In genomic region chr22:42500836-42501179, GRCh38 we compare ENCODE assay signal across 8 cellular contexts. TPM values are rescaled to one million over a fixed set of nuclear protein-coding genes. Genes with fewer than 3 reads are reported as not detected.
DNase-seq lines count a peak whose midpoint lies in the region; ATAC-seq and TF ChIP-seq lines count a peak whose summit lies in the region.

No MANE protein-coding gene starts in this region.

- H3K9ac ChIP-seq in GM23248 (no peak overlapping the region), iPS-15b (ENCODE audit: low read depth, low read length) (no peak overlapping the region)

- POLR2A ChIA-PET in HEK293T (lab: Yijun Ruan, JAX): no interaction called here

- peaks cover 6% of the 10 kb centered on the region for H3K4me1 Mint-ChIP-seq in activated T-helper 17 cell treated with anti-CD3 and anti-CD28 coated beads, Interleukin-2, amount 50 U/mL, for 72 hours
- peaks cover 11 to 14% of the 10 kb centered on the region in 2 donors for H3K4me1 Mint-ChIP-seq in stimulated activated naive B cell treated with anti-CD40 and anti-IgM and Interleukin-4, amounts not matched to agents 10 μg/mL and 1 μg/mL and 100 μg/mL, for 72 hours
- H3K4me1 Mint-ChIP-seq in osteocyte (ENCODE audit: unreplicated experiment): no peaks in the 10 kb centered on the region

- H3K27ac Mint-ChIP-seq in activated T-helper 17 cell treated with anti-CD3 and anti-CD28 coated beads, Interleukin-2, amount 50 U/mL, for 72 hours: no peak overlapping the region
- no peak overlapping the region for H3K27ac Mint-ChIP-seq in stimulated activated naive B cell treated with anti-CD40 and anti-IgM and Interleukin-4, amounts not matched to agents 10 μg/mL and 1 μg/mL and 100 μg/mL, for 72 hours
- H3K27ac Mint-ChIP-seq in osteocyte (ENCODE audit: unreplicated experiment): no peak overlapping the region

- H3K27ac ChIP-seq in GM23248: no peak overlapping the region

- no peak for TF ChIP-seq CTCF in osteocyte (IDR thresholded peaks at IDR 0.05)

- WGBS in GM23248 (ENCODE audit: low coverage in 1 of 2, low lambda C conversion rate in 2 of 2, missing lambda C conversion rate in 2 of 2), 2 experiments: 16 to 29% methylated on average over 10 to 26 of the region's 26 CpGs

- no peaks in the 10 kb centered on the region for H3K36me3 Mint-ChIP-seq in activated T-helper 17 cell treated with anti-CD3 and anti-CD28 coated beads, Interleukin-2, amount 50 U/mL, for 72 hours (ENCODE audit: low read depth)
- H3K36me3 Mint-ChIP-seq in stimulated activated naive B cell treated with anti-CD40 and anti-IgM and Interleukin-4, amounts not matched to agents 10 μg/mL and 1 μg/mL and 100 μg/mL, for 72 hours: no peaks in the 10 kb centered on the region
- no peaks in the 10 kb centered on the region for H3K36me3 Mint-ChIP-seq in osteocyte (ENCODE audit: unreplicated experiment)

- no peak for ATAC-seq in activated T-helper 17 cell treated with anti-CD3 and anti-CD28 coated beads, Interleukin-2, amount 50 U/mL, for 72 hours (replicated peaks)
- ATAC-seq in stimulated activated naive B cell treated with anti-CD40 and anti-IgM and Interleukin-4, amounts not matched to agents 10 μg/mL and 1 μg/mL and 100 μg/mL, for 72 hours (replicated peaks): no peak

- H3K27me3 Mint-ChIP-seq in activated T-helper 17 cell treated with anti-CD3 and anti-CD28 coated beads, Interleukin-2, amount 50 U/mL, for 72 hours: no peaks in the 10 kb centered on the region
- no peaks in the 10 kb centered on the region for H3K27me3 Mint-ChIP-seq in stimulated activated naive B cell treated with anti-CD40 and anti-IgM and Interleukin-4, amounts not matched to agents 10 μg/mL and 1 μg/mL and 100 μg/mL, for 72 hours
- peaks cover 18% of the 10 kb centered on the region for H3K27me3 Mint-ChIP-seq in osteocyte (ENCODE audit: unreplicated experiment)

- H3K4me1 ChIP-seq in GM23248 (ENCODE audit: insufficient read depth) (no peaks in the 10 kb centered on the region), iPS-15b (ENCODE audit: control insufficient read depth, insufficient read depth, low read length) (no peaks in the 10 kb centered on the region)

- CTCF ChIA-PET in HEK293T (lab: Yijun Ruan, JAX): interaction anchor here (0.6 kb wide), 1 partner anchor 27 kb away, joined by 5 read pairs; no protein-coding TSS in a partner anchor

- H3K9me3 ChIP-seq in GM23248 (ENCODE audit: low read depth) (no peaks in the 10 kb centered on the region), iPS-15b (ENCODE audit: control insufficient read depth, insufficient read depth, low read length) (no peaks in the 10 kb centered on the region)

- peak overlapping the region; percentile 56 for H3K4me3 Mint-ChIP-seq in activated T-helper 17 cell treated with anti-CD3 and anti-CD28 coated beads, Interleukin-2, amount 50 U/mL, for 72 hours
- H3K4me3 Mint-ChIP-seq in stimulated activated naive B cell treated with anti-CD40 and anti-IgM and Interleukin-4, amounts not matched to agents 10 μg/mL and 1 μg/mL and 100 μg/mL, for 72 hours: peak overlapping the region; percentile 75 to 80
- H3K4me3 Mint-ChIP-seq in osteocyte (ENCODE audit: unreplicated experiment): no peak overlapping the region

- no peaks in the 10 kb centered on the region for H3K79me2 ChIP-seq in GM23248 (ENCODE audit: insufficient read depth)

- H3K9me2 ChIP-seq in GM23248 (ENCODE audit: insufficient read depth): no peaks in the 10 kb centered on the region

- H3F3A ChIP-seq in GM23248 (ENCODE audit: insufficient read depth): no peaks in the 10 kb centered on the region

- peak overlapping the region; percentile 42; the same call in 1 of the 2 replicates for H3K4me3 ChIP-seq in GM23248
- H3K4me3 ChIP-seq in iPS-15b (ENCODE audit: low read depth, low read length): peak overlapping the region; percentile 58

- peak overlapping the region; percentile 65 for H2AFZ ChIP-seq in GM23248

- H3K36me3 ChIP-seq in GM23248 (ENCODE audit: low read depth) (no peaks in the 10 kb centered on the region), iPS-15b (ENCODE audit: control insufficient read depth, insufficient read depth, low read length) (no peaks in the 10 kb centered on the region)

- in situ Hi-C loops in GM23248 (cut with MboI): no loop called here

- H3K9me3 Mint-ChIP-seq in activated T-helper 17 cell treated with anti-CD3 and anti-CD28 coated beads, Interleukin-2, amount 50 U/mL, for 72 hours: no peaks in the 10 kb centered on the region
- no peaks in the 10 kb centered on the region for H3K9me3 Mint-ChIP-seq in stimulated activated naive B cell treated with anti-CD40 and anti-IgM and Interleukin-4, amounts not matched to agents 10 μg/mL and 1 μg/mL and 100 μg/mL, for 72 hours
- no peaks in the 10 kb centered on the region for H3K9me3 Mint-ChIP-seq in osteocyte (ENCODE audit: unreplicated experiment)

- H3K4me2 ChIP-seq in GM23248 (ENCODE audit: unreplicated experiment): no peak overlapping the region

- DNase-seq in GM23248 (no peak), HEK293T (ENCODE audit: extremely low spot score) (no peak), osteocyte (ENCODE audit: extremely low spot score, unreplicated experiment) (no peak), middle frontal gyrus (ENCODE audit: extremely low spot score, low spot score) (no peak), NCI-H226 (no peak)
- DNase-seq in stimulated activated naive B cell treated with anti-CD40 and anti-IgM and Interleukin-4, amounts not matched to agents 10 μg/mL and 1 μg/mL and 100 μg/mL, for 72 hours: no peak

- H3K27me3 ChIP-seq in GM23248 (replicated peaks; ENCODE audit: insufficient read depth) (no peaks in the 10 kb centered on the region), iPS-15b (ENCODE audit: control insufficient read depth, insufficient read depth, low read length) (no peaks in the 10 kb centered on the region)

- no peaks in the 10 kb centered on the region for H4K20me1 ChIP-seq in GM23248 (ENCODE audit: insufficient read depth)

TF ChIP-seq in HEK293T, 16 proteins besides CTCF, POLR2A, EP300 and RAD21:
- TF ChIP-seq NFRKB (IDR thresholded peaks at IDR 0.05) (no peak), PKNOX1 (IDR thresholded peaks at IDR 0.05) (no peak), FOXM1 (IDR thresholded peaks at IDR 0.05; ENCODE audit: borderline replicate concordance) (no peak), FOXK2 (IDR thresholded peaks at IDR 0.05) (no peak), BHLHE40 (IDR thresholded peaks at IDR 0.05; ENCODE audit: borderline replicate concordance) (no peak), FOXA1 (IDR thresholded peaks at IDR 0.05) (no peak), L3MBTL2 (conservative IDR thresholded peaks at IDR 0.05) (no peak), SUZ12 (IDR thresholded peaks at IDR 0.05) (no peak), TARDBP (IDR thresholded peaks at IDR 0.05) (no peak)

RNA-seq across cellular contexts. Expression of gene RRP7A, which starts 18.8 kb away (rescaled TPM):
- 23.9 and 31.7 TPM in 2 replicates for total RNA-seq in GM23248 (2014; rRNA removed; shearing (Covaris generic))
- polyA plus RNA-seq in GM23248 (2016; fragmentation: Nextera tagmentation; extraction: Ambion mirVana): 48.2 and 50.8 TPM in 2 replicates
- total RNA-seq in activated T-helper 17 cell treated with anti-CD3 and anti-CD28 coated beads, Interleukin-2, amount 50 U/mL, for 72 hours: 10 to 100 TPM; 37.6 to 83.4 TPM
- 38.6 and 40.4 TPM in 2 replicates for total RNA-seq in osteocyte

RNA-seq across cellular contexts. Expression of gene SERHL2, which starts 52.9 kb away (rescaled TPM):
- 2.8 and 4.8 TPM in 2 replicates for total RNA-seq in GM23248 (2014; rRNA removed; shearing (Covaris generic))
- polyA plus RNA-seq in GM23248 (2016; fragmentation: Nextera tagmentation; extraction: Ambion mirVana): 5.0 and 5.1 TPM in 2 replicates
- total RNA-seq in activated T-helper 17 cell treated with anti-CD3 and anti-CD28 coated beads, Interleukin-2, amount 50 U/mL, for 72 hours: 1 to 10 TPM in 1 of 2 donors, under 1 TPM in 1; 0.48 to 1.2 TPM
- 1.3 and 1.4 TPM in 2 replicates for total RNA-seq in osteocyte
